Comparison of ENCODE assay signal across 8 cellular contexts in the genomic region with DNA sequence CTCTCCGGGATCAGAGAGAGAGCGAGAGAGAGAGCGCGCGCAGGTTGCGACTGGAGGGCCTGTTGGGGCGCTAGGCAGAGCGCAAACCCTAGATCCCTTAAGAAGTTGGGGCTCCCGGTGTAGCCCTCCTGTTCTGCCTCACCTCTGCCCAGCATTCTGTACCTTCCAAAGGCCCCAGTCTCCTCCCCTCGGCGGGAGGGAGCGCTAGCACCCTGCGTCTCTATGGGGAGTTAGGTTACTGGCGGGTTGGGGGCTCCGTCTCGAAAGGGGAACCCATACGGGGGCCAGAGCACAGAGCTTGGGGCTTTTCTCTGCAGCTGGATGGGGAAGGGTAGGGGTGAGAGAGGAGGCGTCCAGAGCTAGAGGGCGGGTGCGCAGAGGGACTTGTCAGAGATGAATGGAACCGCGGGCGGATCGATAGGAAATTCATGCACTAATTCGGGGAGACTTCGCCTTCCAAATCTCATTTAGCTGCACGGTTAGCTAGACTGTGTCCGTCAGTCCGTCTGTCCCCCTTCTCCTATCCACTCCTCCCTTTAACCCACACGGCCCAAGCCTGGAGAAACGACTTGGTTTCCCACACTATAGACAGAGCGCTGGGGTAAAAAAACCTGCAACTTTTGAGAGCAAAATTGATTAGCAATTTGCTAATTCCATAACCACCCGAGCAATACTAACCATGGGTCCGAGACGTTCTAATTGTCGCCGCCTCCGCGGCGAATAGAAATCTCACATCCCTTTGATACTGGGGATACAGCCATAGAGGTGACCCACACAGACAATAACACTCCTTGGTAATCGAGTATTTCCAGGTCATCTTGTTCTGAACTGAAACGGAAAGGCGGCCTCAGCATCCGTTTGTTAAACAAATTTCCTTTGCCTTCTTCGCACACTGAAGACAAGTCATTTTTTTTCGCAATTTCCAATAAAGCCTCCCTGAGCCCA. TPM values are rescaled to one million over a fixed set of nuclear protein-coding genes. Genes with fewer than 3 reads are reported as not detected.
DNase-seq lines count a peak whose midpoint lies in the region; ATAC-seq and TF ChIP-seq lines count a peak whose summit lies in the region.

No MANE protein-coding gene starts in this region.

- H3K4me3 Mint-ChIP-seq in mesothelial cell of epicardium: peak overlapping the region; percentile 90

- no peak for TF ChIP-seq CTCF in mesothelial cell of epicardium (IDR thresholded peaks at IDR 0.05; ENCODE audit: unreplicated experiment)

- H3K27ac ChIP-seq in adipose tissue (ENCODE audit: low read depth, low read length): peak overlapping the region; percentile 74

- no peaks in the 10 kb centered on the region for H3K9me3 Mint-ChIP-seq in mesothelial cell of epicardium

- DNase-seq in mesothelial cell of epicardium (ENCODE audit: low spot score in 2 of 2, unreplicated experiment in 2 of 2): no peak
- DNase-seq in NCI-H226: no peak
- DNase-seq in HCEC 1CT: no peak

- 10 to 17% (median 13%) methylated on average over 45 to 46 of the region's 46 CpGs for WGBS in adipose tissue, 3 donors

- peak overlapping the region; percentile 100 for H3K27ac Mint-ChIP-seq in mesothelial cell of epicardium

- H3K36me3 Mint-ChIP-seq in mesothelial cell of epicardium: peaks cover 26% of the 10 kb centered on the region

- H3K4me1 Mint-ChIP-seq in mesothelial cell of epicardium: peaks cover 82% of the 10 kb centered on the region

- H3K27me3 Mint-ChIP-seq in mesothelial cell of epicardium (ENCODE audit: low read depth): no peaks in the 10 kb centered on the region

- ATAC-seq in GM18511 (IDR thresholded peaks at IDR 0.05; ENCODE audit: unreplicated experiment) (peak; percentile 43), HG03025 (IDR thresholded peaks at IDR 0.05; ENCODE audit: low FRiP score, unreplicated experiment) (peak; percentile 33), GM21526 (IDR thresholded peaks at IDR 0.05; ENCODE audit: low FRiP score, unreplicated experiment) (no peak), GM18520 (IDR thresholded peaks at IDR 0.05; ENCODE audit: unreplicated experiment) (no peak)

RNA-seq across cellular contexts. Expression of a gene that starts 0.7 kb away (rescaled TPM):
- 1 to 10 TPM; 1.1 to 5.4 (median 3.6) TPM for polyA plus RNA-seq in adipose tissue
- 34.2 to 39.2 TPM (median 34.4 TPM) in 3 replicates for total RNA-seq in mesothelial cell of epicardium

RNA-seq across cellular contexts. Expression of a gene that starts 11.2 kb away (rescaled TPM):
- polyA plus RNA-seq in adipose tissue: 10 to 100 TPM in 1 of 3 donors, 1 to 10 TPM in 2; 2.6 to 10.2 (median 9.6) TPM
- total RNA-seq in mesothelial cell of epicardium: 282 to 303 TPM (median 282 TPM) in 3 replicates

RNA-seq across cellular contexts. Expression of a gene that starts 14.7 kb away (rescaled TPM):
- polyA plus RNA-seq in adipose tissue: 1 to 10 TPM in 2 of 3 donors, under 1 TPM in 1; 0.59 to 3.9 (median 2.2) TPM
- 28.6 to 32.4 TPM (median 31.1 TPM) in 3 replicates for total RNA-seq in mesothelial cell of epicardium

RNA-seq across cellular contexts. Expression of a gene that starts 25.9 kb away (rescaled TPM):
- 10 to 100 TPM in 2 of 3 donors, 1 to 10 TPM in 1; 1.8 to 14.7 (median 10.4) TPM for polyA plus RNA-seq in adipose tissue
- total RNA-seq in mesothelial cell of epicardium: 56.4 to 63.1 TPM (median 59.7 TPM) in 3 replicates

RNA-seq across cellular contexts. Expression of a gene that starts 31.9 kb away (rescaled TPM):
- polyA plus RNA-seq in adipose tissue: 10 to 100 TPM in 2 of 3 donors, 1 to 10 TPM in 1; 1.6 to 18.1 (median 14.6) TPM
- total RNA-seq in mesothelial cell of epicardium: 18.6 to 20.3 TPM (median 19.5 TPM) in 3 replicates

Comparison
In these comparisons a context has a peak if more than half of its experiments do, and no peak if none do; other contexts are left out.
1. ATAC-seq: peak in GM18511 (single experiment) and HG03025 (single experiment); none in GM21526 (single experiment) and GM18520 (single experiment).